8 cellular contexts compared by ENCODE assay signal in genomic region chr7:91880413-91881241, GRCh38. TPM values are rescaled to one million over a fixed set of nuclear protein-coding genes. Genes with fewer than 3 reads are reported as not detected.
DNase-seq lines count a peak whose midpoint lies in the region; ATAC-seq and TF ChIP-seq lines count a peak whose summit lies in the region.

TSS of gene MTERF1 (minus strand) at chr7:91880702. CDS start at chr7:91880083, 619 bp downstream.

- peaks cover 35% of the 10 kb centered on the region for H3K4me1 Mint-ChIP-seq in T-helper 17 cell

- peak; percentile 86 for TF ChIP-seq POLR2A in GM15510 (IDR thresholded peaks at IDR 0.05; ENCODE audit: borderline replicate concordance, extremely low read depth, insufficient read length)

- H3K9me3 ChIP-seq in T-helper 17 cell (ENCODE audit: control insufficient read depth, low read length, poor library complexity, severe bottlenecking) (no peaks in the 10 kb centered on the region), right cardiac atrium (ENCODE audit: control insufficient read depth, low read length) (no peaks in the 10 kb centered on the region)

- intact Hi-C loops in right cardiac atrium (cut with DNase I): no loop called here

- peak within 1 kb of the TSS; percentile 99 for H3K4me3 Mint-ChIP-seq in T-helper 17 cell

- H3K27ac ChIP-seq in angular gyrus (ENCODE audit: low read depth, low read length) (peak within 1 kb of the TSS; percentile 35), right cardiac atrium (ENCODE audit: low read length) (peak within 1 kb of the TSS; percentile 30), rectal smooth muscle tissue (ENCODE audit: low read depth, low read length) (no peak within 1 kb of the TSS)

- 3% methylated on average over 43 of the region's 43 CpGs for WGBS in right cardiac atrium

- DNase-seq in NCI-H1694 (lab: John Stamatoyannopoulos, UW): peak; percentile 95
- peak; percentile 84 to 91 (median 89) for DNase-seq in T-helper 17 cell
- DNase-seq in right cardiac atrium: peak; percentile 94 to 98 (median 97)
- no peak for DNase-seq in RKO (ENCODE audit: low spot score)

- ATAC-seq in HG02885 (IDR thresholded peaks at IDR 0.05; ENCODE audit: poor library complexity, unreplicated experiment): peak; percentile 98
- ATAC-seq in T-helper 17 cell: peak; percentile 98
- ATAC-seq in right cardiac atrium: peak; percentile 100

- peaks cover 9% of the 10 kb centered on the region for H3K36me3 Mint-ChIP-seq in T-helper 17 cell (ENCODE audit: low read depth)

- H3K4me1 ChIP-seq in right cardiac atrium (ENCODE audit: control insufficient read depth, insufficient read depth, low read length) (peaks cover 3% of the 10 kb centered on the region), rectal smooth muscle tissue (ENCODE audit: control insufficient read depth, insufficient read depth, low read length) (no peaks in the 10 kb centered on the region)

- H3K27me3 ChIP-seq in right cardiac atrium (ENCODE audit: control insufficient read depth, insufficient read depth) (no peaks in the 10 kb centered on the region), rectal smooth muscle tissue (ENCODE audit: control insufficient read depth, insufficient read depth, low read length) (no peaks in the 10 kb centered on the region)

- H3K4me3 ChIP-seq in right cardiac atrium (ENCODE audit: low read length): peak within 1 kb of the TSS; percentile 98
- H3K4me3 ChIP-seq in rectal smooth muscle tissue (ENCODE audit: low read length): peak within 1 kb of the TSS; percentile 79

- H3K27me3 Mint-ChIP-seq in T-helper 17 cell: no peaks in the 10 kb centered on the region

- peak within 1 kb of the TSS; percentile 16 for H3K9ac ChIP-seq in rectal smooth muscle tissue (ENCODE audit: low read length)

- no peaks in the 10 kb centered on the region for H3K36me3 ChIP-seq in rectal smooth muscle tissue (ENCODE audit: control insufficient read depth, insufficient read depth, low read length)

- peak within 1 kb of the TSS; percentile 95 for H3K27ac Mint-ChIP-seq in T-helper 17 cell

RNA-seq across cellular contexts. Expression of gene MTERF1, which starts in this region (rescaled TPM):
- total RNA-seq in T-helper 17 cell (10 to 100 TPM; 15.4 to 20.3 TPM), right cardiac atrium (1 to 10 TPM; 6.5 to 7.6 (median 7.1) TPM)
- polyA plus RNA-seq in right cardiac atrium: 5.7 TPM
